ENCODE assay signal across 8 cellular contexts in the genomic region with DNA sequence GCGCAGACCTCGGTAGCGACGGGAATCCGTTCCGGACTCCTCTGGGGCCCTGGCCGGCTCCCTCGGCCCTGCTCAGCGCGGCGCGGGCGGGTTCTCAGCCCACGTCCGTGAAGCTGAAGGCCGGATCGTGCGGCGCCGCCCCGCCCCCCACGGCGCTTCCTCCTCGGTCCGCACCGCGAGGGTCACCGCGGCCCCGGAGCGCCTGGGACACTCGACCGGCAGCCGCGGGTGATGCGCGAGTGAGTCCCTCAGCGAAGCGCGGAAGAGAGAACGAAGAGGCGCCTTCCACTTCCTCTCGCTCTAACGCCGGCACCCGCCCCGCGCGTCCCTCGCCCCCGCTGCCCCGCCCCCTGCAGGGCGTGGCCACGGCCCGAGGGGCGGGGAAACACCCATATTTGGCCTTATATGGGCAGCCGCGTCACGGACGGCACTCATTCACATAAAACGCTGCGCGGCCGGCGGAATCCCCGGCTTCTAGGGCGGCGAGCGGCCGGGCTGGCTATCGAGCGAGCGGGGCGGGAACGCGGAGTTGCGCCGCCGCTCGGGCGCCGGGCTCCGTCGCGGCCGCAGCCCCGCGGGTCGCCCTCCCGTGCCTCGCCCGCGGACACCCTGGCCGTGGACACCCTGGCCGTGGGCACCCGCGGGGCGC. TPM values are rescaled to one million over a fixed set of nuclear protein-coding genes. Genes with fewer than 3 reads are reported as not detected.
DNase-seq lines count a peak whose midpoint lies in the region; ATAC-seq, FAIRE-seq and TF ChIP-seq lines count a peak whose summit lies in the region.

A gene with protein sequence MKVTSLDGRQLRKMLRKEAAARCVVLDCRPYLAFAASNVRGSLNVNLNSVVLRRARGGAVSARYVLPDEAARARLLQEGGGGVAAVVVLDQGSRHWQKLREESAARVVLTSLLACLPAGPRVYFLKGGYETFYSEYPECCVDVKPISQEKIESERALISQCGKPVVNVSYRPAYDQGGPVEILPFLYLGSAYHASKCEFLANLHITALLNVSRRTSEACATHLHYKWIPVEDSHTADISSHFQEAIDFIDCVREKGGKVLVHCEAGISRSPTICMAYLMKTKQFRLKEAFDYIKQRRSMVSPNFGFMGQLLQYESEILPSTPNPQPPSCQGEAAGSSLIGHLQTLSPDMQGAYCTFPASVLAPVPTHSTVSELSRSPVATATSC (plus strand): TSS at position 470 of the 649 bp plus-strand sequence. CDS start 215 bp downstream, outside the sequence.

- peaks cover under 1 to 28% of the 10 kb centered on the region in 2 experiments for H3K79me2 ChIP-seq in H1 (ENCODE audit: control insufficient read depth in 1 of 2, insufficient read depth in 2 of 2, low read length in 2 of 2)
- H3K79me2 ChIP-seq in mesendoderm (ENCODE audit: control insufficient read depth, insufficient read depth, low read length) = peaks cover 54% of the 10 kb centered on the region

- H3K27ac ChIP-seq in H1 (ENCODE audit: low read depth, low read length) = peak within 1 kb of the TSS; percentile 62; the same call in 1 of the 2 replicates
- peak within 1 kb of the TSS; percentile 88 for H3K27ac ChIP-seq in mesendoderm (ENCODE audit: low read depth, low read length)

- H3K36me3 ChIP-seq in H1 (ENCODE audit: control insufficient read depth in 2 of 4, insufficient read depth in 4 of 4, low read length in 3 of 4) = no peaks in the 10 kb centered on the region
- H3K36me3 ChIP-seq in mesendoderm (ENCODE audit: control insufficient read depth, insufficient read depth, low read length) = no peaks in the 10 kb centered on the region

- no peak within 1 kb of the TSS for H2BK120ac ChIP-seq in H1 (replicated peaks; ENCODE audit: low read depth, low read length)
- peak within 1 kb of the TSS; percentile 14 for H2BK120ac ChIP-seq in mesendoderm (ENCODE audit: low read depth, low read length)

- H3K4me3 Mint-ChIP-seq in activated CD8-positive, alpha-beta memory T cell treated with anti-CD3 and anti-CD28 coated beads, Interleukin-2, amount 10 ng/mL, durations not matched to agents 7 days and 5 days = peak within 1 kb of the TSS; percentile 99

- no peaks in the 10 kb centered on the region for H3K9me3 Mint-ChIP-seq in activated CD8-positive, alpha-beta memory T cell treated with anti-CD3 and anti-CD28 coated beads, Interleukin-2, amount 10 ng/mL, durations not matched to agents 7 days and 5 days (ENCODE audit: low read depth)

- peaks cover 52% of the 10 kb centered on the region for H3K4me1 Mint-ChIP-seq in activated CD8-positive, alpha-beta memory T cell treated with anti-CD3 and anti-CD28 coated beads, Interleukin-2, amount 10 ng/mL, durations not matched to agents 7 days and 5 days

- H2BK12ac ChIP-seq in H1 (ENCODE audit: low read depth, low read length) = no peak within 1 kb of the TSS

- H3K4ac ChIP-seq in H1 (replicated peaks; ENCODE audit: insufficient read length, low read depth, low read length) (no peak within 1 kb of the TSS), mesendoderm (ENCODE audit: low read depth, low read length) (peak within 1 kb of the TSS; percentile 77)

- H3K56ac ChIP-seq in H1 (replicated peaks; ENCODE audit: insufficient read length, low read depth, low read length) (no peak within 1 kb of the TSS), mesendoderm (ENCODE audit: low read length) (peak within 1 kb of the TSS; percentile 94)

- peak within 1 kb of the TSS; percentile 97 for H3K27ac Mint-ChIP-seq in activated CD8-positive, alpha-beta memory T cell treated with anti-CD3 and anti-CD28 coated beads, Interleukin-2, amount 10 ng/mL, durations not matched to agents 7 days and 5 days

- peaks cover 12 to 33% (median 23%) of the 10 kb centered on the region in 4 experiments for H3K4me1 ChIP-seq in H1 (replicated peaks in 1 of 4; ENCODE audit: control insufficient read depth in 3 of 4, insufficient read depth in 4 of 4, low read length in 3 of 4)
- H3K4me1 ChIP-seq in mesendoderm (ENCODE audit: control insufficient read depth, low read depth, low read length) = peaks cover 21% of the 10 kb centered on the region

- DNase-seq in COLO668 (lab: John Stamatoyannopoulos, UW; ENCODE audit: unreplicated experiment) (peak; percentile 95), NOMO-1 treated with dmso at 0.1 percent for 144 hours (lab: John Stamatoyannopoulos, UW; ENCODE audit: unreplicated experiment) (peak; percentile 85), H1 (ENCODE audit: low read depth in 1 of 2, low spot score in 2 of 2) (peak; percentile 56 to 94), mesendoderm (peak; percentile 97)
- peak; percentile 96 for DNase-seq in activated CD8-positive, alpha-beta memory T cell treated with anti-CD3 and anti-CD28 coated beads, Interleukin-2, amount 10 ng/mL, durations not matched to agents 7 days and 5 days
- DNase-seq in stimulated activated CD8-positive, alpha-beta memory T cell treated with anti-CD3 and anti-CD28 coated beads, Interleukin-12 subunit alpha, Interleukin-12 subunit beta, amount 100 ng/mL, for 4 hours (ENCODE audit: low read depth) = peak; percentile 93

- peaks cover 12% of the 10 kb centered on the region; the same call in 1 of the 2 replicates for H3K23me2 ChIP-seq in H1 (ENCODE audit: low read depth, low read length)

- no peak within 1 kb of the TSS for H2AFZ ChIP-seq in H1 (ENCODE audit: low read length)

- TF ChIP-seq EP300 in H1 (IDR thresholded peaks at IDR 0.05; ENCODE audit: borderline replicate concordance in 1 of 2, low read depth in 2 of 2, low read length in 2 of 2) = no peak

- H4K5ac ChIP-seq in H1 (ENCODE audit: insufficient read length, low read depth, low read length) = no peak within 1 kb of the TSS
- no peak within 1 kb of the TSS for H4K5ac ChIP-seq in mesendoderm (ENCODE audit: low read length)

- CTCF ChIA-PET in activated CD8-positive, alpha-beta memory T cell treated with anti-CD3 and anti-CD28 coated beads, Interleukin-2, amount 10 ng/mL, durations not matched to agents 7 days and 5 days (lab: Charles Lee) = interaction anchor here (0.9 to 11.1 kb wide), 13 partner anchors 13 to 192 kb away, joined by 3 to 178 read pairs (median 6); a partner anchor contains a TSS
- CTCF ChIA-PET in H1 (lab: Charles Lee; ENCODE audit: partially characterized antibody) = interaction anchor here (1.3 to 2.8 kb wide), 5 partner anchors 10 to 143 kb away, joined by 3 to 9 read pairs (median 5); no protein-coding TSS in a partner anchor

- peak within 1 kb of the TSS; percentile 79 to 96 for H3K4me2 ChIP-seq in H1 (ENCODE audit: insufficient read depth in 1 of 2, low read depth in 2 of 2, low read length in 2 of 2)
- H3K4me2 ChIP-seq in mesendoderm (ENCODE audit: low read length) = peak within 1 kb of the TSS; percentile 90

- H3K27me3 Mint-ChIP-seq in activated CD8-positive, alpha-beta memory T cell treated with anti-CD3 and anti-CD28 coated beads, Interleukin-2, amount 10 ng/mL, durations not matched to agents 7 days and 5 days = no peaks in the 10 kb centered on the region

- no peaks in the 10 kb centered on the region for H3K9me3 ChIP-seq in H1 (ENCODE audit: insufficient read depth in 2 of 2, low read depth in 1 of 2, low read length in 1 of 2)

- H4K8ac ChIP-seq in H1 (ENCODE audit: extremely low read depth, insufficient read depth, low read length) (peak within 1 kb of the TSS; percentile 72; the same call in 1 of the 2 replicates), mesendoderm (ENCODE audit: low read depth, low read length) (no peak within 1 kb of the TSS)

- WGBS in H1 (ENCODE audit: extremely low coverage in 1 of 2, insufficient coverage in 1 of 2, insufficient read length in 1 of 2, insufficient replicate concordance in 2 of 2, low coverage in 1 of 2, low lambda C conversion rate in 2 of 2, missing lambda C conversion rate in 1 of 2), 2 experiments = 0% methylated on average over 25 of the region's 98 CpGs; no CpG with 5 or more reads in 1 of the 2 experiments
- WGBS in mesendoderm (ENCODE audit: extremely low coverage, insufficient coverage, low lambda C conversion rate) = no CpG with 5 or more reads among the region's 98 CpGs

- POLR2A ChIA-PET in H1 (lab: Charles Lee; ENCODE audit: partially characterized antibody) = interaction anchor here (0.9 to 5.4 kb wide), 16 partner anchors 10 to 193 kb away, joined by 3 to 56 read pairs (median 6); a partner anchor contains a TSS

- no peak within 1 kb of the TSS for H4K91ac ChIP-seq in H1 (replicated peaks; ENCODE audit: insufficient read length, low read length)

- H2BK20ac ChIP-seq in H1 (ENCODE audit: low read length) = no peak within 1 kb of the TSS

- no peak within 1 kb of the TSS for H3K23ac ChIP-seq in H1 (ENCODE audit: insufficient read length)
- peak within 1 kb of the TSS; percentile 97 for H3K23ac ChIP-seq in mesendoderm (ENCODE audit: low read length)

- H3K14ac ChIP-seq in H1 (ENCODE audit: insufficient read length) = no peak within 1 kb of the TSS

- H2AK5ac ChIP-seq in H1 (ENCODE audit: low read depth, low read length) (no peak within 1 kb of the TSS), mesendoderm (ENCODE audit: low read length) (no peak within 1 kb of the TSS)

- H4K20me1 ChIP-seq in H1 (replicated peaks in 1 of 2; ENCODE audit: control insufficient read depth in 1 of 2, insufficient read depth in 2 of 2, low read length in 2 of 2) = peaks cover 4 to 6% of the 10 kb centered on the region in 2 experiments

- H2BK15ac ChIP-seq in H1 (ENCODE audit: low read length) (no peak within 1 kb of the TSS), mesendoderm (replicated peaks; ENCODE audit: low read depth) (peak within 1 kb of the TSS; percentile 20)

- peak; percentile 84 to 94 for TF ChIP-seq POLR2A in H1 (IDR thresholded peaks at IDR 0.05; ENCODE audit: control extremely low read depth in 1 of 2, low read depth in 2 of 2, low read length in 2 of 2)

- no peak within 1 kb of the TSS; the same call in none of the 2 replicates for H3K18ac ChIP-seq in H1 (ENCODE audit: extremely low read depth, low read length)
- H3K18ac ChIP-seq in mesendoderm (ENCODE audit: low read length) = peak within 1 kb of the TSS; percentile 97

- no peak for FAIRE-seq in H1 (lab: Jason Lieb, UNC)

- no peak for TF ChIP-seq RAD21 in H1 (IDR thresholded peaks at IDR 0.05 in 1 of 2, conservative IDR thresholded peaks at IDR 0.05 in 1 of 2; ENCODE audit: low read depth in 2 of 2, low read length in 2 of 2)

- ATAC-seq in GM19452 (IDR thresholded peaks at IDR 0.05; ENCODE audit: unreplicated experiment) (peak; percentile 54), HG03571 (IDR thresholded peaks at IDR 0.05; ENCODE audit: unreplicated experiment) (peak; percentile 50)
- ATAC-seq in activated CD8-positive, alpha-beta memory T cell treated with anti-CD3 and anti-CD28 coated beads, Interleukin-2, amount 10 ng/mL, durations not matched to agents 7 days and 5 days = peak; percentile 67

- no peak for TF ChIP-seq CTCF in H1 (IDR thresholded peaks at IDR 0.05; ENCODE audit: control extremely low read depth in 1 of 3, insufficient read depth in 1 of 3, low read depth in 1 of 3, low read length in 3 of 3)

- H3K79me1 ChIP-seq in H1 (ENCODE audit: low read depth, low read length) (peaks cover 5% of the 10 kb centered on the region; the same call in 1 of the 2 replicates), mesendoderm (ENCODE audit: low read length) (peaks cover 7% of the 10 kb centered on the region)

- H3K9ac ChIP-seq in H1 (replicated peaks in 1 of 4; ENCODE audit: extremely low read depth in 1 of 4, low read depth in 3 of 4, low read length in 3 of 4) (peak within 1 kb of the TSS; percentile 49 to 88 (median 68)), mesendoderm (ENCODE audit: low read length) (peak within 1 kb of the TSS; percentile 93)

- peaks cover 0 to 34% (median 17%) of the 10 kb centered on the region in 4 experiments; a peak in 5 of 7 replicates for H3K27me3 ChIP-seq in H1 (replicated peaks in 1 of 4; ENCODE audit: control insufficient read depth in 3 of 4, extremely low read depth in 1 of 4, insufficient read depth in 3 of 4, low read length in 3 of 4)
- no peaks in the 10 kb centered on the region for H3K27me3 ChIP-seq in mesendoderm (ENCODE audit: insufficient read depth, low read length, poor library complexity)

- peaks cover 47% of the 10 kb centered on the region for H3K36me3 Mint-ChIP-seq in activated CD8-positive, alpha-beta memory T cell treated with anti-CD3 and anti-CD28 coated beads, Interleukin-2, amount 10 ng/mL, durations not matched to agents 7 days and 5 days

- no peak within 1 kb of the TSS for H2BK5ac ChIP-seq in H1 (ENCODE audit: low read depth, low read length)
- peak within 1 kb of the TSS; percentile 77 for H2BK5ac ChIP-seq in mesendoderm (ENCODE audit: low read length)

- H3K4me3 ChIP-seq in H1 (ENCODE audit: extremely low read depth in 1 of 4, insufficient read depth in 2 of 4, low read depth in 3 of 4, low read length in 4 of 4) (peak within 1 kb of the TSS; percentile 65 to 96 (median 80)), mesendoderm (ENCODE audit: low read length) (peak within 1 kb of the TSS; percentile 80)

RNA-seq across cellular contexts. Expression of the gene that starts here (rescaled TPM):
- total RNA-seq in activated CD8-positive, alpha-beta memory T cell treated with anti-CD3 and anti-CD28 coated beads, Interleukin-2, amount 10 ng/mL, durations not matched to agents 7 days and 5 days = 100 to 1,000 TPM; 102 to 223 TPM
- total RNA-seq in H1 (2021; fragmentation: NEBNext Ultra II Directional; extraction: Animal tissue kit (Norgen Biotek cat#: 25700)) = 27.0 and 30.3 TPM in 2 replicates
- polyA plus RNA-seq in H1 (2011; rRNA removed) = 13.3 and 13.6 TPM in 2 replicates
- polyA plus RNA-seq in H1 (2011; cell fraction: cytosol; rRNA removed) = 15.2 TPM
- 12.0 TPM for polyA plus RNA-seq in H1 (2011; cell fraction: nucleus; rRNA removed)
- polyA plus RNA-seq in H1 (2012, experiment 1 of 2) = 14.3 to 18.7 TPM (median 15.9 TPM) in 4 replicates
- 16.9 TPM for polyA plus RNA-seq in H1 (2012, experiment 2 of 2)
- 17.0 TPM for polyA plus RNA-seq in H1 (2013, experiment 1 of 2)
- 20.2 TPM for polyA plus RNA-seq in H1 (2013, experiment 2 of 2)
- polyA minus RNA-seq in H1 (2011; rRNA and poly(A)+ RNA removed) = 28.9 and 41.0 TPM in 2 replicates
- 37.5 TPM for polyA minus RNA-seq in H1 (2011; cell fraction: cytosol; rRNA and poly(A)+ RNA removed)
- 14.9 TPM for polyA minus RNA-seq in H1 (2011; cell fraction: nucleus; rRNA and poly(A)+ RNA removed)
- 52.5 TPM for polyA plus RNA-seq in mesendoderm (2013, experiment 1 of 2)
- polyA plus RNA-seq in mesendoderm (2013, experiment 2 of 2) = 50.7 TPM

Comparison
In these comparisons a context has a peak if more than half of its experiments do, and no peak if none do; other contexts are left out.
1. Peak in every context shown above with its lines: DNase-seq, ATAC-seq, H3K4me3 ChIP-seq and H3K27ac ChIP-seq.